Comparison of ENCODE assay signal across 1 cellular context in the genomic region with DNA sequence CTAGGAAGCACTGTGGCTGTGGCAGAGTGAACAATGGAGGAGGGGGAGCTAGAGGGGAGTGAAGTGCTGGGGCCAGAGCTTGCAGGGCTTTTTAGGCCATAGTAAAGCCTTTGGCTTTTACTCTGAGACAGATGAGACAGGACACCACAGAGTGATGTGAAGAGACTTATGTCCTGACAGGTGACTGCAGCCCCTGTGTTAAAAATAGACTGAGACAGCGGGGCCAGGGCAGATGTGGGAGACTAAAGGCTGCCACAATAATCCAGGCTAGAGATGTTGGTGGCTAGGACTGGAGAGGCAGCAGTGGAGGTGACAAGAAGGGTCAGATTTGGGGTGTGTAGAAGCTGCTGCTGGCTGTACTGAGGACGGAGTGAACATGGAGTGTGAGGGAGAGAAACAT.
TF ChIP-seq lines count a peak whose summit lies in the region.

No MANE protein-coding gene starts in this region.

TF ChIP-seq in HepG2, 621 proteins besides CTCF, POLR2A, EP300 and RAD21:
- TF ChIP-seq ZNF335 (CRISPR knock-in tag; IDR thresholded peaks at IDR 0.05) (no peak), ZBTB38 (CRISPR knock-in tag; IDR thresholded peaks at IDR 0.05) (no peak), RBM22 (optimal IDR thresholded peaks at IDR 0.05; ENCODE audit: low read length) (peak; percentile 20), NCOR1 (IDR thresholded peaks at IDR 0.05; ENCODE audit: borderline replicate concordance, low read length) (no peak), PTBP1 (IDR thresholded peaks at IDR 0.05; ENCODE audit: low read depth, low read length, poor library complexity, severe bottlenecking) (no peak)
